Comparison of ENCODE assay signal across 1 cellular context in genomic region chr21:25024639-25025038, GRCh38.
TF ChIP-seq lines count a peak whose summit lies in the region.

No MANE protein-coding gene starts in this region.

TF ChIP-seq in GM12878, 131 proteins besides CTCF, POLR2A, EP300 and RAD21 (continued from another document):
- TF ChIP-seq PRDM15 (CRISPR knock-in tag; IDR thresholded peaks at IDR 0.05) (no peak), RUNX3 (IDR thresholded peaks at IDR 0.05; ENCODE audit: low read length) (no peak), BMI1 (IDR thresholded peaks at IDR 0.05; ENCODE audit: borderline replicate concordance) (no peak), NR2C2 (IDR thresholded peaks at IDR 0.05; ENCODE audit: borderline replicate concordance, control insufficient read depth, insufficient read length, low read depth) (no peak), MYB (IDR thresholded peaks at IDR 0.05; ENCODE audit: borderline replicate concordance, low read depth, low read length) (no peak), HDAC2 (IDR thresholded peaks at IDR 0.05) (no peak), WRNIP1 (IDR thresholded peaks at IDR 0.05; ENCODE audit: borderline replicate concordance, low read depth, low read length) (no peak), CREM (IDR thresholded peaks at IDR 0.05; ENCODE audit: low read depth) (no peak), CBX5 (IDR thresholded peaks at IDR 0.05; ENCODE audit: low read depth) (no peak)
